2 cellular contexts compared by ENCODE assay signal in genomic region chr15:89071471-89071870, GRCh38.
TF ChIP-seq lines count a peak whose summit lies in the region.

No MANE protein-coding gene starts in this region.

TF ChIP-seq in HepG2, 621 proteins besides CTCF, POLR2A, EP300 and RAD21:
- TF ChIP-seq MBD4 (IDR thresholded peaks at IDR 0.05; ENCODE audit: borderline replicate concordance, low read length) (no peak), ZNF609 (CRISPR knock-in tag; IDR thresholded peaks at IDR 0.05; ENCODE audit: borderline replicate concordance) (no peak), LCORL (IDR thresholded peaks at IDR 0.05) (no peak), LCORL (CRISPR knock-in tag; IDR thresholded peaks at IDR 0.05) (no peak), ZNF766 (CRISPR knock-in tag; IDR thresholded peaks at IDR 0.05; ENCODE audit: borderline replicate concordance) (no peak), ZNF33A (CRISPR knock-in tag; IDR thresholded peaks at IDR 0.05; ENCODE audit: borderline replicate concordance) (no peak), E2F1 (CRISPR knock-in tag; IDR thresholded peaks at IDR 0.05) (no peak), ZSCAN5A (CRISPR knock-in tag; IDR thresholded peaks at IDR 0.05; ENCODE audit: borderline replicate concordance) (no peak), ZNF331 (CRISPR knock-in tag; IDR thresholded peaks at IDR 0.05) (no peak)

TF ChIP-seq in WTC11, 78 proteins besides CTCF, POLR2A, EP300 and RAD21:
- TF ChIP-seq IRF2 (CRISPR knock-in tag; IDR thresholded peaks at IDR 0.05; ENCODE audit: borderline replicate concordance, low read depth), result no peak
- no peak for TF ChIP-seq ZNF532 (CRISPR knock-in tag; IDR thresholded peaks at IDR 0.05; ENCODE audit: borderline replicate concordance)
- TF ChIP-seq MLX (CRISPR knock-in tag; IDR thresholded peaks at IDR 0.05), result no peak
- no peak for TF ChIP-seq ZNF396 (CRISPR knock-in tag; IDR thresholded peaks at IDR 0.05; ENCODE audit: borderline replicate concordance)
- no peak for TF ChIP-seq SMAD4 (CRISPR knock-in tag; IDR thresholded peaks at IDR 0.05)
